In genomic region chr20:23982112-23983020, GRCh38 we compare ENCODE assay signal across 16 cellular contexts. TPM values are rescaled to one million over a fixed set of nuclear protein-coding genes. Genes with fewer than 3 reads are reported as not detected.
DNase-seq lines count a peak whose midpoint lies in the region; TF ChIP-seq lines count a peak whose summit lies in the region.
"Not testable (repeated sequence)": the region's sequence is repeated elsewhere in the genome, so short reads cannot be mapped to it uniquely, and the experiment has no call there.
"Had no signal": no experiment of that assay in that cellular context is flagged by ENCODE, and none has a peak within 500 bp of the region (broad histone marks: within the 10 kb centered on the region; RNA-seq: fewer than 3 reads in every experiment).

No MANE protein-coding gene starts in this region.

- H3K4me1 ChIP-seq in liver (ENCODE audit: control insufficient read depth in 4 of 4, insufficient read depth in 4 of 4, low read length in 3 of 4) = not testable (repeated sequence)

- not testable (repeated sequence) for H3K36me3 ChIP-seq in kidney epithelial cell (ENCODE audit: control insufficient read depth, insufficient read depth, low read length); liver (ENCODE audit: control insufficient read depth in 4 of 4, insufficient read depth in 3 of 4, low read depth in 1 of 4, low read length in 3 of 4)

- H3K4me3 Mint-ChIP-seq in chondrocyte (ENCODE audit: unreplicated experiment); nephron: not testable (repeated sequence)

- H3K4me1 Mint-ChIP-seq in chondrocyte (ENCODE audit: low read depth) = not testable (repeated sequence)
- H3K4me1 Mint-ChIP-seq in nephron = peaks cover 30% of the 10 kb centered on the region

- not testable (repeated sequence) for H3K9ac ChIP-seq in liver (ENCODE audit: low read depth in 1 of 2, low read length in 2 of 2)

- H3K9me3 ChIP-seq in liver (ENCODE audit: control insufficient read depth in 4 of 4, low read length in 3 of 4) = not testable (repeated sequence)

- not testable (repeated sequence) for H3K36me3 Mint-ChIP-seq in chondrocyte (ENCODE audit: low read depth); nephron (ENCODE audit: low read depth)

- H3K27ac ChIP-seq in liver (ENCODE audit: low read depth in 1 of 2, low read length in 2 of 2) = not testable (repeated sequence)

- not testable (repeated sequence) for H3K9me3 Mint-ChIP-seq in chondrocyte (ENCODE audit: low read depth); nephron

- DNase-seq in ELF-1 (ENCODE audit: low read depth, low spot score) (peak; percentile 31), NCI-H526 (lab: John Stamatoyannopoulos, UW) (peak; percentile 65 to 78), kidney epithelial cell (ENCODE audit: low read depth) (peak; percentile 29), renal cortical epithelial cell (ENCODE audit: low read depth) (peak; percentile 87), ureter (ENCODE audit: low spot score) (peak; percentile 9)
- not testable (repeated sequence) for DNase-seq in chondrocyte (ENCODE audit: low spot score)

- not testable (repeated sequence) for TF ChIP-seq RAD21 in liver (IDR thresholded peaks at IDR 0.05)

- not testable (repeated sequence) for H3K4me3 ChIP-seq in kidney epithelial cell (ENCODE audit: low read depth, low read length); liver (ENCODE audit: low read depth in 1 of 3, low read length in 3 of 3)

- WGBS in liver = 39% methylated on average over 12 of the region's 12 CpGs

- H3K27ac Mint-ChIP-seq in chondrocyte (ENCODE audit: unreplicated experiment) (peak overlapping the region; percentile 49), nephron (peak overlapping the region; percentile 96 to 97 (median 97))

- H3K27me3 ChIP-seq in kidney epithelial cell (ENCODE audit: control insufficient read depth, insufficient read depth, low read length); liver (ENCODE audit: control insufficient read depth in 4 of 4, insufficient read depth in 4 of 4, low read length in 3 of 4): not testable (repeated sequence)

- H3K27me3 Mint-ChIP-seq in chondrocyte (ENCODE audit: low read depth); nephron (ENCODE audit: low read depth): not testable (repeated sequence)

- not testable (repeated sequence) for TF ChIP-seq CTCF in chondrocyte (IDR thresholded peaks at IDR 0.05); kidney epithelial cell (IDR thresholded peaks at IDR 0.05; ENCODE audit: insufficient read depth, low read length, poor library complexity, severe bottlenecking); liver (IDR thresholded peaks at IDR 0.05; ENCODE audit: low read depth, low read length, missing input control); nephron (IDR thresholded peaks at IDR 0.05; ENCODE audit: unreplicated experiment in 3 of 3)

TF ChIP-seq in liver, 16 proteins besides CTCF, POLR2A, EP300 and RAD21:
- TF ChIP-seq YY1 (IDR thresholded peaks at IDR 0.05) (peak; percentile 45), RXRA (IDR thresholded peaks at IDR 0.05) (peak in 1 of 2 donors; percentile 56), HNF4A (conservative IDR thresholded peaks at IDR 0.05) (peak in 1 of 2 donors; percentile 23)

RNA-seq across cellular contexts. Expression of gene GGTLC1, which starts 6.2 kb away (rescaled TPM):
- total RNA-seq in chondrocyte (not detected in 3 replicates), kidney epithelial cell (not detected in 2 replicates), liver (not detected), renal cortical epithelial cell (not detected in 2 replicates), ureter (not detected)
- polyA plus RNA-seq in liver = not detected
- total RNA-seq: A673; CD4-positive, CD25-positive, alpha-beta regulatory T cell; GM12878; H4; PC-3; Right ventricle myocardium superior; RPMI7951 had no signal
- polyA plus RNA-seq: BJ; CD4-positive, CD25-positive, alpha-beta regulatory T cell; GM12878 had no signal
